Comparison of ENCODE assay signal across 25 cellular contexts in the genomic region with DNA sequence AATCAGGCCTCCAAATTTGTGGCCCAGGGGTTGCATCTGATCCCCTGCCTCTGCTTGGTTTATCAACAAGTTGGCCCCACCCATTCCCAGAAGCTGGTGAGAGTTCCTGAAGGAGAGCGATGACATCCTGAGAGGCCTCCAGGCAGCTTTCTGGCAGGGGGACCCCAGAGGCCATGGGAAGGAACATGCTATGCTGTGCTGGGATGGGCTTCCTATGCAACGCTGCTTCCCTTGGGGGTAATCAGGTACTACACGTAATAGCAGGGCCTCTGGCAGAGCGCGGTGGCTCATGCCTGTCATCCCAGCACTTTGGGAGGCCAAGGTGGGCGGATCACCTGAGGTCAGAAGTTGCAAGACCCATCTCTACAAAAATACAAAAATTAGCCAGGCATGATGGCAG. TPM values are rescaled to one million over a fixed set of nuclear protein-coding genes. Genes with fewer than 3 reads are reported as not detected.
DNase-seq lines count a peak whose midpoint lies in the region; ATAC-seq, FAIRE-seq and TF ChIP-seq lines count a peak whose summit lies in the region.
"Had no signal": no experiment of that assay in that cellular context is flagged by ENCODE, and none has a peak within 500 bp of the region (broad histone marks: within the 10 kb centered on the region; RNA-seq: fewer than 3 reads in every experiment).

No MANE protein-coding gene starts in this region.

- H3K27ac ChIP-seq in HepG2 (ENCODE audit: extremely low read length, insufficient read depth, low read length) (no peak overlapping the region), right lobe of liver (no peak overlapping the region), endodermal cell (ENCODE audit: low read depth, low read length) (no peak overlapping the region)
- H3K27ac ChIP-seq: SJSA1 had no signal

- intact Hi-C loops in HepG2 (cut with micrococcal nuclease; ENCODE audit: unreplicated experiment) (no loop called here), right lobe of liver (cut with DNase I) (no loop called here)

- TF ChIP-seq POLR2A in HepG2 (IDR thresholded peaks at IDR 0.05; ENCODE audit: insufficient read depth in 1 of 2, low read depth in 2 of 2, low read length in 2 of 2), result no peak
- no peak for TF ChIP-seq POLR2A in right lobe of liver (IDR thresholded peaks at IDR 0.05)

- in situ Hi-C loops in HepG2 (cut with HindIII; ENCODE audit: extremely low pct_ligation_motif_present, low pct_unique_long_range_greater_than_20kb), result no loop called here

- H3K9me3 Mint-ChIP-seq in endodermal cell, result no peaks in the 10 kb centered on the region
- no peaks in the 10 kb centered on the region for H3K9me3 Mint-ChIP-seq in stimulated activated effector memory CD8-positive, alpha-beta T cell treated with anti-CD3 and anti-CD28 coated beads, Interleukin-12 subunit alpha, Interleukin-12 subunit beta, amount 100 ng/mL, for 72 hours
- H3K9me3 Mint-ChIP-seq: CD4-positive, alpha-beta memory T cell had no signal

- no peaks in the 10 kb centered on the region for H3K4me1 Mint-ChIP-seq in endodermal cell
- peaks cover 9% of the 10 kb centered on the region for H3K4me1 Mint-ChIP-seq in stimulated activated effector memory CD8-positive, alpha-beta T cell treated with anti-CD3 and anti-CD28 coated beads, Interleukin-12 subunit alpha, Interleukin-12 subunit beta, amount 100 ng/mL, for 72 hours
- H3K4me1 Mint-ChIP-seq: CD4-positive, alpha-beta memory T cell had no signal

- no peak for TF ChIP-seq CTCF in HepG2 (CRISPR knock-in tag; IDR thresholded peaks at IDR 0.05)
- TF ChIP-seq CTCF in right lobe of liver (IDR thresholded peaks at IDR 0.05), result no peak
- TF ChIP-seq CTCF in endodermal cell (conservative IDR thresholded peaks at IDR 0.05), result peak; percentile 41

- H3K27ac Mint-ChIP-seq in endodermal cell, result no peak overlapping the region
- peak overlapping the region; percentile 36 for H3K27ac Mint-ChIP-seq in stimulated activated effector memory CD8-positive, alpha-beta T cell treated with anti-CD3 and anti-CD28 coated beads, Interleukin-12 subunit alpha, Interleukin-12 subunit beta, amount 100 ng/mL, for 72 hours

- H3K36me3 ChIP-seq in HepG2 (replicated peaks in 1 of 2; ENCODE audit: control insufficient read depth in 1 of 2, insufficient read depth in 2 of 2, low read length in 2 of 2) (peaks cover 7 to 30% of the 10 kb centered on the region in 2 experiments; a peak in 4 of 5 replicates), right lobe of liver (peaks cover 0 to 84% (median 31%) of the 10 kb centered on the region in 4 donors), endodermal cell (ENCODE audit: control insufficient read depth, insufficient read depth, low read length) (peaks cover 12% of the 10 kb centered on the region)

- POLR2A ChIA-PET in HepG2 (lab: Yijun Ruan, JAX), result no interaction called here
- POLR2A ChIA-PET in HEK293T (lab: Yijun Ruan, JAX), result no interaction called here

- no peak for FAIRE-seq in HepG2 (lab: Jason Lieb, UNC)
- FAIRE-seq: GM12892, H54 had no signal

- H3K36me3 Mint-ChIP-seq in endodermal cell (ENCODE audit: low read depth), result peaks cover 39% of the 10 kb centered on the region
- peaks cover 100% of the 10 kb centered on the region for H3K36me3 Mint-ChIP-seq in stimulated activated effector memory CD8-positive, alpha-beta T cell treated with anti-CD3 and anti-CD28 coated beads, Interleukin-12 subunit alpha, Interleukin-12 subunit beta, amount 100 ng/mL, for 72 hours

- no peaks in the 10 kb centered on the region for H3K9me3 ChIP-seq in HepG2 (ENCODE audit: low read length)
- H3K9me3 ChIP-seq in right lobe of liver, result no peaks in the 10 kb centered on the region
- no peaks in the 10 kb centered on the region for H3K9me3 ChIP-seq in endodermal cell (ENCODE audit: control insufficient read depth, low read length)
- H3K9me3 ChIP-seq: Caco-2, SJSA1 had no signal

- H3K4me3 Mint-ChIP-seq in endodermal cell, result no peak overlapping the region
- no peak overlapping the region for H3K4me3 Mint-ChIP-seq in stimulated activated effector memory CD8-positive, alpha-beta T cell treated with anti-CD3 and anti-CD28 coated beads, Interleukin-12 subunit alpha, Interleukin-12 subunit beta, amount 100 ng/mL, for 72 hours
- H3K4me3 Mint-ChIP-seq: CD4-positive, alpha-beta memory T cell had no signal

- no peak for TF ChIP-seq RAD21 in HepG2 (CRISPR knock-in tag; IDR thresholded peaks at IDR 0.05)

- CTCF ChIA-PET in HepG2 (lab: Yijun Ruan, JAX; ENCODE audit: low intra/inter-chr PET ratio, low total read pairs), result no interaction called here
- CTCF ChIA-PET in HEK293T (lab: Yijun Ruan, JAX), result no interaction called here

- H3K4me3 ChIP-seq in HepG2 (replicated peaks in 1 of 3; ENCODE audit: insufficient read depth in 1 of 3, low read depth in 2 of 3, low read length in 3 of 3) (no peak overlapping the region), right lobe of liver (no peak overlapping the region), endodermal cell (ENCODE audit: low read length) (no peak overlapping the region)
- H3K4me3 ChIP-seq: SJSA1 had no signal

- ATAC-seq in HepG2 (peak; percentile 46; the same call in 2 of the 3 replicates), right lobe of liver (no peak)
- ATAC-seq in stimulated activated effector memory CD8-positive, alpha-beta T cell treated with anti-CD3 and anti-CD28 coated beads, Interleukin-12 subunit alpha, Interleukin-12 subunit beta, amount 100 ng/mL, for 72 hours, result no peak
- ATAC-seq: PC-3, Right ventricle myocardium inferior had no signal

- H3K4me1 ChIP-seq in HepG2 (ENCODE audit: insufficient read depth, low read length) (peaks cover 2% of the 10 kb centered on the region), right lobe of liver (no peaks in the 10 kb centered on the region), endodermal cell (ENCODE audit: control insufficient read depth, insufficient read depth, low read length) (no peaks in the 10 kb centered on the region)
- H3K4me1 ChIP-seq: Caco-2 had no signal

- TF ChIP-seq EP300 in HepG2 (IDR thresholded peaks at IDR 0.05; ENCODE audit: low read depth in 2 of 2, low read length in 2 of 2) (no peak), HepG2 (CRISPR knock-in tag; IDR thresholded peaks at IDR 0.05; ENCODE audit: borderline replicate concordance) (no peak)

- DNase-seq in HepG2 (ENCODE audit: low spot score) (no peak), right lobe of liver (no peak), HEK293T (ENCODE audit: extremely low spot score) (peak; percentile 13), endodermal cell (peak; percentile 66), COLO668 (lab: John Stamatoyannopoulos, UW; ENCODE audit: unreplicated experiment) (no peak)
- no peak for DNase-seq in stimulated activated effector memory CD8-positive, alpha-beta T cell treated with anti-CD3 and anti-CD28 coated beads, Interleukin-12 subunit alpha, Interleukin-12 subunit beta, amount 100 ng/mL, for 72 hours (ENCODE audit: low spot score in 2 of 2)
- DNase-seq in stimulated activated CD4-positive, alpha-beta T cell treated with anti-CD3 and anti-CD28 coated beads, Interleukin-4, amount 100 ng/mL, for 24 hours, result no peak
- DNase-seq in stimulated activated CD4-positive, alpha-beta T cell treated with anti-CD3 and anti-CD28 coated beads, Interleukin-4, amount 100 ng/mL, for 4 hours, result no peak
- DNase-seq: C1 segment of cervical spinal cord; Caco-2; CD4-positive, alpha-beta memory T cell; DMS79 treated with DMSO at 0.1 percent for 48 hours; MV-4-11; NCI-H1105; NCI-H1436 treated with DMSO at 0.1 percent for 48 hours; NCI-H187 treated with DMSO at 0.1 percent for 48 hours; NCI-H2171 treated with DMSO at 0.1 percent for 48 hours; NCI-H524; NCI-H748 treated with DMSO at 0.1 percent for 48 hours; NK-92 treated with Interleukin-12 subunit alpha and Interleukin-12 subunit beta, amount 100 ng/mL, for 24 hours; PC-3 had no signal

- 100% methylated on average over 5 of the region's 6 CpGs for WGBS in HepG2 (ENCODE audit: low lambda C conversion rate)
- 75% methylated on average over 2 of the region's 6 CpGs for WGBS in right lobe of liver (ENCODE audit: insufficient coverage, low coverage, low lambda C conversion rate, missing lambda C conversion rate)
- whole genome bisulfite sequencing in endodermal cell (ENCODE audit: insufficient coverage in 1 of 2, insufficient read length in 1 of 2), 2 experiments, result 91 to 96% methylated on average over 6 of the region's 6 CpGs

- BruUV-seq in HepG2 (replicated peaks; lab: Mats Ljungman, UMichigan), result no TSS peak

- H3K79me2 ChIP-seq in HepG2 (ENCODE audit: insufficient read depth, low read length), result no peaks in the 10 kb centered on the region

- H3K4me2 ChIP-seq in HepG2 (ENCODE audit: low read depth, low read length), result no peak overlapping the region

- H3K27me3 Mint-ChIP-seq in endodermal cell (ENCODE audit: insufficient read depth), result no peaks in the 10 kb centered on the region
- H3K27me3 Mint-ChIP-seq: CD4-positive, alpha-beta memory T cell had no signal

- no peaks in the 10 kb centered on the region; a peak in 1 of 5 replicates for H3K27me3 ChIP-seq in HepG2 (ENCODE audit: control insufficient read depth in 1 of 2, insufficient read depth in 2 of 2, low read length in 2 of 2)
- no peaks in the 10 kb centered on the region for H3K27me3 ChIP-seq in right lobe of liver
- H3K27me3 ChIP-seq in endodermal cell (ENCODE audit: control insufficient read depth, insufficient read depth, low read length, poor library complexity, severe bottlenecking), result no peaks in the 10 kb centered on the region
- H3K27me3 ChIP-seq: SJSA1 had no signal

- no peaks in the 10 kb centered on the region for H4K20me1 ChIP-seq in HepG2 (ENCODE audit: insufficient read depth, low read length)

- H3K9ac ChIP-seq in HepG2 (ENCODE audit: insufficient read depth, low read depth, low read length), result no peak overlapping the region
- H3K9ac ChIP-seq in endodermal cell (ENCODE audit: extremely low read depth, low read length, poor library complexity, severe bottlenecking), result no peak overlapping the region

- H2AFZ ChIP-seq in HepG2 (ENCODE audit: low read length), result no peak overlapping the region

RNA-seq across cellular contexts. Expression of a gene that starts 8.4 kb away (rescaled TPM):
- total RNA-seq in HepG2 (2016; rRNA removed; fragmentation: Illumina TruSeq; extraction: Trizol) (3.3 and 7.2 TPM in 2 replicates), right lobe of liver (10 to 100 TPM in 1 of 6 experiments, 1 to 10 TPM in 5; 3.5 to 10.3 (median 6.1) TPM), endodermal cell (10 to 100 TPM; 16.6 to 17.1 TPM)
- total RNA-seq in HepG2 (2016; cell fraction: cytosol; rRNA removed; fragmentation: Illumina TruSeq; extraction: Trizol; ENCODE audit: low read depth), result 0.44 and 1.0 TPM in 2 replicates
- total RNA-seq in HepG2 (2016; cell fraction: insoluble cytoplasmic fraction; rRNA removed; fragmentation: Illumina TruSeq; extraction: Trizol), result 1.8 and 3.4 TPM in 2 replicates
- 1.5 and 2.7 TPM in 2 replicates for total RNA-seq in HepG2 (2016; cell fraction: membrane; rRNA removed; fragmentation: Illumina TruSeq; extraction: Trizol)
- total RNA-seq in HepG2 (2016; cell fraction: nucleus; rRNA removed; fragmentation: Illumina TruSeq; extraction: Trizol), result 6.9 and 7.9 TPM in 2 replicates
- polyA plus RNA-seq in HepG2 (2011; rRNA removed), result 2.4 and 2.6 TPM in 2 replicates
- polyA plus RNA-seq in HepG2 (2011; cell fraction: cytosol; rRNA removed), result 1.9 and 2.1 TPM in 2 replicates
- polyA plus RNA-seq in HepG2 (2011; cell fraction: nucleus; rRNA removed), result 2.3 and 4.5 TPM in 2 replicates
- polyA plus RNA-seq in HepG2 (2012), result 2.0 TPM in 2 replicates
- polyA plus RNA-seq in HepG2 (2016; cell fraction: cytosol; fragmentation: Illumina TruSeq; extraction: Trizol; ENCODE audit: low read depth), result 0.36 and 0.66 TPM in 2 replicates
- 3.2 and 3.4 TPM in 2 replicates for polyA plus RNA-seq in HepG2 (2016; cell fraction: insoluble cytoplasmic fraction; fragmentation: Illumina TruSeq; extraction: Trizol; ENCODE audit: low read depth)
- polyA plus RNA-seq in HepG2 (2016; cell fraction: membrane; fragmentation: Illumina TruSeq; extraction: Trizol; ENCODE audit: low read depth), result 0.65 and 2.4 TPM in 2 replicates
- 5.6 and 7.1 TPM in 2 replicates for polyA plus RNA-seq in HepG2 (2016; cell fraction: nucleus; fragmentation: Illumina TruSeq; extraction: Trizol; ENCODE audit: insufficient read depth, low read depth)
- polyA minus RNA-seq in HepG2 (2011; rRNA and poly(A)+ RNA removed; ENCODE audit: low replicate concordance), result 5.0 and 11.1 TPM in 2 replicates
- 1.8 and 2.0 TPM in 2 replicates for polyA minus RNA-seq in HepG2 (2011; cell fraction: cytosol; rRNA and poly(A)+ RNA removed)
- polyA minus RNA-seq in HepG2 (2011; cell fraction: nucleus; rRNA and poly(A)+ RNA removed), result 4.0 and 4.5 TPM in 2 replicates
- polyA plus RNA-seq in endodermal cell (2013, experiment 1 of 2), result 5.7 TPM
- polyA plus RNA-seq in endodermal cell (2013, experiment 2 of 2), result 5.3 TPM

RNA-seq across cellular contexts. Expression of a gene that starts 59.8 kb away (rescaled TPM):
- total RNA-seq in HepG2 (2016; rRNA removed; fragmentation: Illumina TruSeq; extraction: Trizol) (29.2 and 31.8 TPM in 2 replicates), right lobe of liver (10 to 100 TPM in 2 of 6 experiments, 1 to 10 TPM in 4; 4.4 to 18.3 (median 6.4) TPM), endodermal cell (10 to 100 TPM; 21.0 to 21.1 TPM)
- total RNA-seq in HepG2 (2016; cell fraction: cytosol; rRNA removed; fragmentation: Illumina TruSeq; extraction: Trizol; ENCODE audit: low read depth), result 7.1 and 8.4 TPM in 2 replicates
- total RNA-seq in HepG2 (2016; cell fraction: insoluble cytoplasmic fraction; rRNA removed; fragmentation: Illumina TruSeq; extraction: Trizol), result 29.8 and 34.9 TPM in 2 replicates
- 18.8 and 18.9 TPM in 2 replicates for total RNA-seq in HepG2 (2016; cell fraction: membrane; rRNA removed; fragmentation: Illumina TruSeq; extraction: Trizol)
- total RNA-seq in HepG2 (2016; cell fraction: nucleus; rRNA removed; fragmentation: Illumina TruSeq; extraction: Trizol), result 15.6 and 16.7 TPM in 2 replicates
- polyA plus RNA-seq in HepG2 (2011; rRNA removed), result 25.4 and 27.5 TPM in 2 replicates
- 25.6 and 26.2 TPM in 2 replicates for polyA plus RNA-seq in HepG2 (2011; cell fraction: cytosol; rRNA removed)
- polyA plus RNA-seq in HepG2 (2011; cell fraction: nucleus; rRNA removed), result 8.3 and 10.1 TPM in 2 replicates
- 17.1 and 21.1 TPM in 2 replicates for polyA plus RNA-seq in HepG2 (2012)
- 5.9 and 6.1 TPM in 2 replicates for polyA plus RNA-seq in HepG2 (2016; cell fraction: cytosol; fragmentation: Illumina TruSeq; extraction: Trizol; ENCODE audit: low read depth)
- 27.0 and 29.5 TPM in 2 replicates for polyA plus RNA-seq in HepG2 (2016; cell fraction: insoluble cytoplasmic fraction; fragmentation: Illumina TruSeq; extraction: Trizol; ENCODE audit: low read depth)
- 11.3 and 12.8 TPM in 2 replicates for polyA plus RNA-seq in HepG2 (2016; cell fraction: membrane; fragmentation: Illumina TruSeq; extraction: Trizol; ENCODE audit: low read depth)
- 22.9 and 23.8 TPM in 2 replicates for polyA plus RNA-seq in HepG2 (2016; cell fraction: nucleus; fragmentation: Illumina TruSeq; extraction: Trizol; ENCODE audit: insufficient read depth, low read depth)
- polyA minus RNA-seq in HepG2 (2011; rRNA and poly(A)+ RNA removed; ENCODE audit: low replicate concordance), result 25.1 and 31.1 TPM in 2 replicates
- 9.3 and 10.2 TPM in 2 replicates for polyA minus RNA-seq in HepG2 (2011; cell fraction: cytosol; rRNA and poly(A)+ RNA removed)
- polyA minus RNA-seq in HepG2 (2011; cell fraction: nucleus; rRNA and poly(A)+ RNA removed), result 9.0 and 9.7 TPM in 2 replicates
- 18.1 TPM for polyA plus RNA-seq in endodermal cell (2013, experiment 1 of 2)
- 17.8 TPM for polyA plus RNA-seq in endodermal cell (2013, experiment 2 of 2)

Comparison
In these comparisons a context has a peak if more than half of its experiments do, and no peak if none do; other contexts are left out.
1. DNase-seq: peak in HEK293T (single experiment) and endodermal cell (single experiment); none in HepG2 (single experiment), right lobe of liver (0 of 3), stimulated activated effector memory CD8-positive, alpha-beta T cell treated with anti-CD3 and anti-CD28 coated beads, Interleukin-12 subunit alpha, Interleukin-12 subunit beta, amount 100 ng/mL, for 72 hours (0 of 2), stimulated activated CD4-positive, alpha-beta T cell treated with anti-CD3 and anti-CD28 coated beads, Interleukin-4, amount 100 ng/mL, for 24 hours (single experiment), COLO668 (single experiment) and stimulated activated CD4-positive, alpha-beta T cell treated with anti-CD3 and anti-CD28 coated beads, Interleukin-4, amount 100 ng/mL, for 4 hours (0 of 2).